In genomic region chr2:191758420-191759199, GRCh38 we compare ENCODE assay signal across 8 cellular contexts.
DNase-seq lines count a peak whose midpoint lies in the region; ATAC-seq and TF ChIP-seq lines count a peak whose summit lies in the region.

No MANE protein-coding gene starts in this region.

- H3K9me3 ChIP-seq in SK-N-MC (ENCODE audit: low read depth, low read length) = no peaks in the 10 kb centered on the region

- DNase-seq in HuH-7.5 (ENCODE audit: low spot score) (peak; percentile 81), SK-N-MC (ENCODE audit: low read depth, low spot score) (peak; percentile 18), hepatic stellate cell (ENCODE audit: low spot score) (peak; percentile 60), posterior vena cava (ENCODE audit: low spot score) (no peak)
- peak; percentile 68 for DNase-seq in activated naive CD4-positive, alpha-beta T cell treated with anti-CD3 and anti-CD28 coated beads for 36 hours
- peak; percentile 43 for DNase-seq in stimulated activated CD4-positive, alpha-beta T cell treated with anti-CD3 and anti-CD28 coated beads, Interleukin-4, amount 100 ng/mL, for 1 hour

- peak; percentile 100 for ATAC-seq in GM21825 (IDR thresholded peaks at IDR 0.05; ENCODE audit: unreplicated experiment)

- H3K9me3 Mint-ChIP-seq in activated naive CD4-positive, alpha-beta T cell treated with anti-CD3 and anti-CD28 coated beads for 36 hours = no peaks in the 10 kb centered on the region

- H3K4me3 Mint-ChIP-seq in activated naive CD4-positive, alpha-beta T cell treated with anti-CD3 and anti-CD28 coated beads for 36 hours = no peak overlapping the region

- H3K4me1 Mint-ChIP-seq in activated naive CD4-positive, alpha-beta T cell treated with anti-CD3 and anti-CD28 coated beads for 36 hours (ENCODE audit: low read depth) = peaks cover 3% of the 10 kb centered on the region

- no peaks in the 10 kb centered on the region for H3K36me3 Mint-ChIP-seq in activated naive CD4-positive, alpha-beta T cell treated with anti-CD3 and anti-CD28 coated beads for 36 hours (ENCODE audit: low read depth)

- intact Hi-C loops in activated naive CD4-positive, alpha-beta T cell treated with anti-CD3 and anti-CD28 coated beads for 36 hours (cut with micrococcal nuclease) = loop anchor here (1.0 kb wide), 3 partner anchors 187 to 404 kb away; no protein-coding TSS in a partner anchor
- intact Hi-C loops in posterior vena cava (cut with DNase I) = no loop called here

- CTCF ChIA-PET in activated naive CD4-positive, alpha-beta T cell treated with anti-CD3 and anti-CD28 coated beads for 36 hours (lab: Charles Lee) = interaction anchor here (0.8 to 3.2 kb wide), 10 partner anchors 8 to 404 kb away, joined by 3 to 12 read pairs (median 5); no protein-coding TSS in a partner anchor

- H3K36me3 ChIP-seq in SK-N-MC (ENCODE audit: insufficient read depth, low read length) = no peaks in the 10 kb centered on the region

- H3K9ac ChIP-seq in SK-N-MC (ENCODE audit: insufficient read length) = no peak overlapping the region

- no peak overlapping the region for H3K4me3 ChIP-seq in SK-N-MC

- no peak overlapping the region for H3K27ac Mint-ChIP-seq in activated naive CD4-positive, alpha-beta T cell treated with anti-CD3 and anti-CD28 coated beads for 36 hours

- TF ChIP-seq CTCF in GM12873 (IDR thresholded peaks at IDR 0.05; ENCODE audit: insufficient read depth, low read depth, low read length, missing control alignments) = peak; percentile 92

- peaks cover 9% of the 10 kb centered on the region for H3K27me3 Mint-ChIP-seq in activated naive CD4-positive, alpha-beta T cell treated with anti-CD3 and anti-CD28 coated beads for 36 hours (ENCODE audit: low read depth)

- no peak overlapping the region for H3K27ac ChIP-seq in SK-N-MC
